17 cellular contexts compared by ENCODE assay signal in the genomic region with DNA sequence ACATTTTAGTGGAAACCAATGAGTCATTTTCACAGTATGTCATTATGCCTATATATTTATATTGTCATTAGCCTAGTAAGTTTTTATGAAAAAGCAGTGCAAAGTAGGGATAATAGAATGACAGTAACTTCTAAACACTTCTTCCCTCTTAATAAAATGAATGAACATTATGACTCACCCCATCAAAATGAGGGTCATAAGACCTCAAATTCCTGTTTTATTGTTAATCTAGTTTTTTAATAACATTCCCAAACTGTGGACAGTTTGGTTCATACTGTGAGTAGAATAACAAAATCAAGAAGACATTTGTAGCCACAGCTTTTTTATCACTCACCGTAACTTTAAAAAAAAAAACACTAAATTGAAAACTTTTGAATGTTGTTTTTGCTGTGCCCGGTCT.
DNase-seq lines count a peak whose midpoint lies in the region; ATAC-seq and TF ChIP-seq lines count a peak whose summit lies in the region.
"Had no signal": no experiment of that assay in that cellular context is flagged by ENCODE, and none has a peak within 500 bp of the region (broad histone marks: within the 10 kb centered on the region; RNA-seq: fewer than 3 reads in every experiment).

No MANE protein-coding gene starts in this region.

- ATAC-seq in activated naive CD4-positive, alpha-beta T cell treated with anti-CD3 and anti-CD28 coated beads, Interleukin-2, amount 50 U/mL, for 72 hours = no peak
- ATAC-seq: natural killer cell had no signal

- no peaks in the 10 kb centered on the region for H3K9me3 Mint-ChIP-seq in activated naive CD4-positive, alpha-beta T cell treated with anti-CD3 and anti-CD28 coated beads, Interleukin-2, amount 50 U/mL, for 72 hours
- H3K9me3 Mint-ChIP-seq: natural killer cell had no signal

- TF ChIP-seq CTCF in HFF-Myc (IDR thresholded peaks at IDR 0.05; ENCODE audit: low read depth, low read length, missing control alignments) = no peak

- H3K27ac Mint-ChIP-seq in activated naive CD4-positive, alpha-beta T cell treated with anti-CD3 and anti-CD28 coated beads, Interleukin-2, amount 50 U/mL, for 72 hours = no peak overlapping the region
- H3K27ac Mint-ChIP-seq: natural killer cell had no signal

- peak; percentile 45 for DNase-seq in HFF-Myc (ENCODE audit: extremely low read depth, low read depth)
- DNase-seq in astrocyte of the hippocampus (ENCODE audit: low read depth, low spot score) = peak; percentile 51
- peak; percentile 55 for DNase-seq in glomerular endothelial cell (ENCODE audit: extremely low read depth, low read depth, low spot score)
- DNase-seq in activated CD4-positive, alpha-beta T cell treated with anti-CD3 and anti-CD28 coated beads for 1 hour = no peak
- DNase-seq in NCI-H748 (lab: John Stamatoyannopoulos, UW; ENCODE audit: unreplicated experiment) = no peak
- DNase-seq in activated T-cell treated with anti-CD3 and anti-CD28 coated beads, Interleukin-2, amount 50 U/mL, for 48 hours = no peak
- no peak for DNase-seq in activated naive CD4-positive, alpha-beta T cell treated with anti-CD3 and anti-CD28 coated beads, Interleukin-2, amount 50 U/mL, for 72 hours (ENCODE audit: low spot score in 2 of 2)
- DNase-seq: central memory CD4-positive, alpha-beta T cell; DMS 273 treated with DMSO at 0.1 percent for 48 hours; Karpas-422; natural killer cell; NCI-H1930; NCI-H774; Right ventricle myocardium superior; small intestine had no signal

- no peak overlapping the region for H3K4me3 ChIP-seq in HFF-Myc (replicated peaks; ENCODE audit: low read depth, low read length)
- H3K4me3 ChIP-seq: esophagus muscularis mucosa, thoracic aorta had no signal

- H3K36me3 Mint-ChIP-seq in activated naive CD4-positive, alpha-beta T cell treated with anti-CD3 and anti-CD28 coated beads, Interleukin-2, amount 50 U/mL, for 72 hours = no peaks in the 10 kb centered on the region
- H3K36me3 Mint-ChIP-seq: natural killer cell had no signal

Comparison
In these comparisons a context has a peak if more than half of its experiments do, and no peak if none do; other contexts are left out.
1. DNase-seq: peak in HFF-Myc (single experiment), astrocyte of the hippocampus (single experiment) and glomerular endothelial cell (single experiment); none in activated CD4-positive, alpha-beta T cell treated with anti-CD3 and anti-CD28 coated beads for 1 hour (single experiment), NCI-H748 (single experiment), activated T-cell treated with anti-CD3 and anti-CD28 coated beads, Interleukin-2, amount 50 U/mL, for 48 hours (0 of 2) and activated naive CD4-positive, alpha-beta T cell treated with anti-CD3 and anti-CD28 coated beads, Interleukin-2, amount 50 U/mL, for 72 hours (0 of 2).